In the genomic region with DNA sequence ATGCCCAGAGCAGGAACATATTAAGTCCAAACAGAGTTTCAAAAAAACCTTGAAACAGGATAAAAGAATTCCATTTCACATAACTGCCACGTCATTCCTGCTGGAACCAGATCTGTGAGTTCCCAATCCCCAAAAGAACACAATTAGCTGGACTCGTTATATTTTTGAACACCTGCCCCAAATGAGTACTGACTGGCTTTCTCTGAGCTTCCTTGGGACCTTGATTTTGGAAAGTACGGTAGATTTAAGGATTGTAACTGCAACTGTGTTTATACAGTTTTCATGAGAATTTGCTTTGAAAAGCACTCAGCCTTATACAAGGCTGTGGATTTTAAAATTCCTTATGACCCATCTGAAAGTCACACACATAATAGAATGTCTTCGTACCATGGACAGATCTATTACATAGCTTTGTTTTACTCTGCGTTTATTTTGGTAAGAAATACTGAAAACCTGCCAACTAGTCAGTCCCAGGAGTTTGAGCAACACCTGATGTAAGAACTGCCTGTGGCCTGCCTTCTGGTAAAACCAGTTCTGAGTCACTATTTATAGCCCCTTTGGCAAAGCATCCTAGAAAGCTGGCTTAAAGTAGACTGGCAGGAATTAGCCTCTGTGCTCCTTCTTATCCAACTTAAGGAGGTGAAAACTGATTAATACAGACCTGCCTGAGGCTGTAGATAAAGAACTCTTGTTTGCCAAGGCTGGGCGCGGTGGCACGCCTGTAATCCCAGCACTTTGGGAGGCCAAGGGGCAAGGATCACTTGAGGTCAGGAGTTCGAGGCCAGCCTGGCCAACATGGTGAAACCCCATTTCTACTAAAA, we compare ENCODE assay signal across 8 cellular contexts. TPM values are rescaled to one million over a fixed set of nuclear protein-coding genes. Genes with fewer than 3 reads are reported as not detected.
DNase-seq lines count a peak whose midpoint lies in the region; ATAC-seq lines count a peak whose summit lies in the region.

No MANE protein-coding gene starts in this region.

- peak; percentile 89 for ATAC-seq in sciatic nerve
- no peak for ATAC-seq in HG02970 (IDR thresholded peaks at IDR 0.05; ENCODE audit: low FRiP score, unreplicated experiment)
- ATAC-seq in GM19467 (IDR thresholded peaks at IDR 0.05; ENCODE audit: unreplicated experiment), result no peak
- ATAC-seq in HG03097 (IDR thresholded peaks at IDR 0.05; ENCODE audit: low FRiP score, unreplicated experiment), result no peak

- DNase-seq in HCEC 1CT (peak; percentile 82), SHP77 treated with DMSO at 0.1 percent for 48 hours (lab: John Stamatoyannopoulos, UW) (peak; percentile 32), glomerular visceral epithelial cell (ENCODE audit: extremely low spot score) (peak; percentile 77), sciatic nerve (ENCODE audit: low spot score) (no peak), NAMALWA (ENCODE audit: low spot score) (no peak)

- intact Hi-C loops in sciatic nerve (cut with DNase I), result no loop called here

RNA-seq across cellular contexts. Expression of a gene that starts 48.1 kb away (rescaled TPM):
- total RNA-seq in sciatic nerve, result 18.9 TPM

Comparison
In these comparisons a context has a peak if more than half of its experiments do, and no peak if none do; other contexts are left out.
1. DNase-seq: peak in HCEC 1CT (single experiment), SHP77 treated with DMSO at 0.1 percent for 48 hours (single experiment) and glomerular visceral epithelial cell (single experiment); none in sciatic nerve (single experiment) and NAMALWA (single experiment).